ENCODE assay signal across 31 cellular contexts in the genomic region with DNA sequence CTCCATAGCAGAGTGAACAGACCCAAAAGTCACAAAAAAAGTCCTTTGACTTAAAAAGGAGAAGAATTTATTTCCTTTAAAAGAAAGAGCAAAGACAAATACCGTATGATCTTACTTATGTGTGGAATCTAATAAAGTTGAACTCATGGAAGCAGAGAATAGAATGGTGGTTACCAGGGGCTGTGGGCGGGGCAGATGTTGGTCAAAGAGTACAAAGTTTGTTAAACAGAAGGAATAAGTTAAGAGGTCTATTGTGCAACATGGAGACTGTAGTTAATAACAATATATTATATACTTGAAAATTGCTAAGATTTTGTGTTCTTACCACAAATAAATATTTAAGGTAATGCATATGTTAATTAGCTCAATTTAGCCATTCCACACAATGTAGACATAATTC.
"Had no signal": no experiment of that assay in that cellular context is flagged by ENCODE, and none has a peak within 500 bp of the region (broad histone marks: within the 10 kb centered on the region; RNA-seq: fewer than 3 reads in every experiment).

No MANE protein-coding gene starts in this region.

- H3K4me3 ChIP-seq: ascending aorta, breast epithelium, cardiac muscle cell, colonic mucosa, esophagus squamous epithelium had no signal

- H3K9me3 ChIP-seq: ascending aorta, breast epithelium, colonic mucosa, esophagus squamous epithelium had no signal

- H3K36me3 Mint-ChIP-seq: activated naive CD4-positive, alpha-beta T cell treated with anti-CD3 and anti-CD28 coated beads, Interleukin-2, amount 10 ng/mL, durations not matched to agents 7 days and 5 days; activated naive CD4-positive, alpha-beta T cell treated with anti-CD3 and anti-CD28 coated beads, Interleukin-2, amount 50 U/mL, for 72 hours; activated naive CD8-positive, alpha-beta T cell treated with anti-CD3 and anti-CD28 coated beads, Interleukin-2, amount 10 ng/mL, durations not matched to agents 7 days and 5 days; brain had no signal

- H3K9me3 Mint-ChIP-seq: activated CD4-positive, alpha-beta memory T cell treated with anti-CD3 and anti-CD28 coated beads, Interleukin-2, amount 10 ng/mL, durations not matched to agents 7 days and 5 days; activated CD4-positive, alpha-beta T cell treated with anti-CD3 and anti-CD28 coated beads, Interleukin-2, amount 10 ng/mL, durations not matched to agents 7 days and 5 days; activated naive CD4-positive, alpha-beta T cell treated with anti-CD3 and anti-CD28 coated beads, Interleukin-2, amount 10 ng/mL, durations not matched to agents 7 days and 5 days; activated T-cell treated with anti-CD3 and anti-CD28 coated beads, Interleukin-2, amount 50 U/mL, for 24 hours; activated T-cell treated with anti-CD3 and anti-CD28 coated beads, Interleukin-2, amount 50 U/mL, for 72 hours had no signal

- H3K4me3 Mint-ChIP-seq: activated CD4-positive, alpha-beta memory T cell treated with anti-CD3 and anti-CD28 coated beads, Interleukin-2, amount 10 ng/mL, durations not matched to agents 7 days and 5 days; activated CD4-positive, alpha-beta T cell treated with anti-CD3 and anti-CD28 coated beads, Interleukin-2, amount 10 ng/mL, durations not matched to agents 7 days and 5 days; activated naive CD4-positive, alpha-beta T cell treated with anti-CD3 and anti-CD28 coated beads, Interleukin-2, amount 10 ng/mL, durations not matched to agents 7 days and 5 days; activated naive CD8-positive, alpha-beta T cell treated with anti-CD3 and anti-CD28 coated beads, Interleukin-2, amount 10 ng/mL, durations not matched to agents 7 days and 5 days; activated T-cell treated with anti-CD3 and anti-CD28 coated beads, Interleukin-2, amount 50 U/mL, for 24 hours; activated T-cell treated with anti-CD3 and anti-CD28 coated beads, Interleukin-2, amount 50 U/mL, for 72 hours; brain; WTC11 had no signal

- FAIRE-seq: endometrium, endothelial cell of umbilical vein, frontal cortex, TTC549 had no signal

- H3K36me3 ChIP-seq: ascending aorta, breast epithelium, cardiac muscle cell, colonic mucosa, esophagus squamous epithelium had no signal

- H3K27ac Mint-ChIP-seq: activated CD4-positive, alpha-beta memory T cell treated with anti-CD3 and anti-CD28 coated beads, Interleukin-2, amount 10 ng/mL, durations not matched to agents 7 days and 5 days; activated CD4-positive, alpha-beta T cell treated with anti-CD3 and anti-CD28 coated beads, Interleukin-2, amount 10 ng/mL, durations not matched to agents 7 days and 5 days; activated naive CD4-positive, alpha-beta T cell treated with anti-CD3 and anti-CD28 coated beads, Interleukin-2, amount 10 ng/mL, durations not matched to agents 7 days and 5 days; activated naive CD4-positive, alpha-beta T cell treated with anti-CD3 and anti-CD28 coated beads, Interleukin-2, amount 50 U/mL, for 72 hours; activated naive CD8-positive, alpha-beta T cell treated with anti-CD3 and anti-CD28 coated beads, Interleukin-2, amount 10 ng/mL, durations not matched to agents 7 days and 5 days; activated T-cell treated with anti-CD3 and anti-CD28 coated beads, Interleukin-2, amount 50 U/mL, for 24 hours; activated T-cell treated with anti-CD3 and anti-CD28 coated beads, Interleukin-2, amount 50 U/mL, for 72 hours; brain; WTC11 had no signal

- DNase-seq: activated CD4-positive, alpha-beta memory T cell treated with anti-CD3 and anti-CD28 coated beads, Interleukin-2, amount 10 ng/mL, durations not matched to agents 7 days and 5 days; activated CD4-positive, alpha-beta T cell treated with anti-CD3 and anti-CD28 coated beads for 1 hour; activated CD4-positive, alpha-beta T cell treated with anti-CD3 and anti-CD28 coated beads for 4 hours; activated CD4-positive, alpha-beta T cell treated with anti-CD3 and anti-CD28 coated beads, Interleukin-2, amount 10 ng/mL, durations not matched to agents 7 days and 5 days; activated CD4-positive, alpha-beta T cell treated with anti-CD3 and anti-CD28 coated beads, Interleukin-2, amount 50 U/mL, for 4 hours; activated CD8-positive, alpha-beta memory T cell treated with anti-CD3 and anti-CD28 coated beads, Interleukin-2, amount 50 U/mL, for 48 hours; activated gamma-delta T cell; activated naive CD4-positive, alpha-beta T cell; activated naive CD4-positive, alpha-beta T cell treated with anti-CD3 and anti-CD28 coated beads, Interleukin-2, amount 10 ng/mL, durations not matched to agents 7 days and 5 days; activated naive CD8-positive, alpha-beta T cell treated with anti-CD3 and anti-CD28 coated beads, Interleukin-2, amount 10 ng/mL, durations not matched to agents 7 days and 5 days; activated T-cell treated with anti-CD3 and anti-CD28 coated beads for 4 hours; activated T-cell treated with anti-CD3 and anti-CD28 coated beads, Interleukin-2, amount 50 U/mL, for 24 hours; activated T-cell treated with anti-CD3 and anti-CD28 coated beads, Interleukin-2, amount 50 U/mL, for 72 hours; central memory CD4-positive, alpha-beta T cell; cerebellar nuclear complex; colonic mucosa; effector CD8-positive, alpha-beta T cell; esophagus squamous epithelium; T-helper 2 cell had no signal

- H3K27ac ChIP-seq: ascending aorta, breast epithelium, cardiac muscle cell, colonic mucosa, epithelial cell of prostate, esophagus squamous epithelium, VCaP had no signal

- ATAC-seq: activated naive CD4-positive, alpha-beta T cell treated with anti-CD3 and anti-CD28 coated beads, Interleukin-2, amount 50 U/mL, for 72 hours; activated T-cell treated with anti-CD3 and anti-CD28 coated beads, Interleukin-2, amount 50 U/mL, for 72 hours; WTC11 had no signal

- H3K4me1 ChIP-seq: ascending aorta, breast epithelium, colonic mucosa had no signal

- H3K27me3 ChIP-seq: ascending aorta, cardiac muscle cell, colonic mucosa, esophagus squamous epithelium had no signal

- H3K27me3 Mint-ChIP-seq: activated CD4-positive, alpha-beta memory T cell treated with anti-CD3 and anti-CD28 coated beads, Interleukin-2, amount 10 ng/mL, durations not matched to agents 7 days and 5 days; activated CD4-positive, alpha-beta T cell treated with anti-CD3 and anti-CD28 coated beads, Interleukin-2, amount 10 ng/mL, durations not matched to agents 7 days and 5 days; activated naive CD4-positive, alpha-beta T cell treated with anti-CD3 and anti-CD28 coated beads, Interleukin-2, amount 10 ng/mL, durations not matched to agents 7 days and 5 days; brain had no signal
